ENCODE assay signal across 8 cellular contexts in genomic region chr6:147202516-147203310, GRCh38. TPM values are rescaled to one million over a fixed set of nuclear protein-coding genes. Genes with fewer than 3 reads are reported as not detected.
DNase-seq lines count a peak whose midpoint lies in the region; ATAC-seq and TF ChIP-seq lines count a peak whose summit lies in the region.

No MANE protein-coding gene starts in this region.

- POLR2A ChIA-PET in SK-N-SH (lab: Yijun Ruan, JAX), result no interaction called here

- TF ChIP-seq CTCF in GM06990 (IDR thresholded peaks at IDR 0.05; ENCODE audit: insufficient read depth, low read length, poor library complexity, severe bottlenecking), result no peak
- no peak for TF ChIP-seq CTCF in NB4 (IDR thresholded peaks at IDR 0.05; ENCODE audit: low read depth, low read length)
- no peak for TF ChIP-seq CTCF in SK-N-SH (IDR thresholded peaks at IDR 0.05)
- no peak for TF ChIP-seq CTCF in omental fat pad (IDR thresholded peaks at IDR 0.05)
- no peak for TF ChIP-seq CTCF in testis (IDR thresholded peaks at IDR 0.05)

- H3K27ac ChIP-seq in SK-N-SH (ENCODE audit: low read depth in 2 of 2, low read length in 1 of 2) (peak overlapping the region; percentile 81 to 95), testis (peak overlapping the region; percentile 87 to 99)

- peaks cover 43% of the 10 kb centered on the region for H3K79me2 ChIP-seq in SK-N-SH (ENCODE audit: insufficient read depth)

- H3K9me2 ChIP-seq in SK-N-SH, result no peaks in the 10 kb centered on the region

- H3K27me3 ChIP-seq in GM06990 (replicated peaks; ENCODE audit: control insufficient read depth, insufficient read depth, low read length) (no peaks in the 10 kb centered on the region), SK-N-SH (ENCODE audit: insufficient read depth) (no peaks in the 10 kb centered on the region), testis (no peaks in the 10 kb centered on the region)

- H2AFZ ChIP-seq in SK-N-SH (ENCODE audit: low read depth), result peak overlapping the region; percentile 99

- no peaks in the 10 kb centered on the region for H3K9me3 Mint-ChIP-seq in activated naive CD4-positive, alpha-beta T cell treated with anti-CD3 and anti-CD28 coated beads, Interleukin-2, amount 50 U/mL, for 72 hours

- no peaks in the 10 kb centered on the region for H3K9me3 ChIP-seq in SK-N-SH
- H3K9me3 ChIP-seq in testis, result no peaks in the 10 kb centered on the region

- peaks cover 12 to 20% of the 10 kb centered on the region in 2 donors for H3K36me3 Mint-ChIP-seq in activated naive CD4-positive, alpha-beta T cell treated with anti-CD3 and anti-CD28 coated beads, Interleukin-2, amount 50 U/mL, for 72 hours

- WGBS in SK-N-SH (ENCODE audit: low lambda C conversion rate), result under 1% methylated on average over 22 of the region's 40 CpGs
- WGBS in testis, 2 donors, result 1% methylated on average over 30 to 40 of the region's 40 CpGs

- ATAC-seq in HG02571 (IDR thresholded peaks at IDR 0.05; ENCODE audit: unreplicated experiment) (peak; percentile 84), omental fat pad (ENCODE audit: low FRiP score) (peak; percentile 84)
- peak; percentile 87 to 89 for ATAC-seq in activated naive CD4-positive, alpha-beta T cell treated with anti-CD3 and anti-CD28 coated beads, Interleukin-2, amount 50 U/mL, for 72 hours

- peaks cover 0 to under 1% of the 10 kb centered on the region in 2 experiments; a peak in 2 of 4 replicates for H3K4me1 ChIP-seq in SK-N-SH (ENCODE audit: control insufficient read depth in 1 of 2, insufficient read depth in 2 of 2, low read depth in 1 of 2, low read length in 1 of 2)
- H3K4me1 ChIP-seq in testis, result no peaks in the 10 kb centered on the region

- H3F3A ChIP-seq in SK-N-SH (replicated peaks; ENCODE audit: insufficient read depth), result peaks cover 29% of the 10 kb centered on the region

- DNase-seq in GM06990 (ENCODE audit: extremely low read depth, insufficient read length), result peak; percentile 77
- DNase-seq in NB4 (ENCODE audit: low read depth), result peak; percentile 98
- peak; percentile 87 for DNase-seq in SK-N-SH
- peak; percentile 67 to 83 for DNase-seq in activated naive CD4-positive, alpha-beta T cell treated with anti-CD3 and anti-CD28 coated beads, Interleukin-2, amount 50 U/mL, for 72 hours (ENCODE audit: low spot score in 2 of 2)
- DNase-seq in glomerular visceral epithelial cell (ENCODE audit: extremely low spot score), result peak; percentile 93
- DNase-seq in omental fat pad (ENCODE audit: low spot score), result peak; percentile 29
- peak; percentile 94 for DNase-seq in testis

- peak overlapping the region; percentile 98 for H3K4me2 ChIP-seq in SK-N-SH

- H4K20me1 ChIP-seq in SK-N-SH (ENCODE audit: insufficient read depth), result peaks cover 19% of the 10 kb centered on the region

- H3K4me3 ChIP-seq in GM06990 (replicated peaks; ENCODE audit: low read depth, low read length) (peak overlapping the region; percentile 94), NB4 (ENCODE audit: low read depth, low read length) (peak overlapping the region; percentile 93), SK-N-SH (ENCODE audit: low read depth in 2 of 2, low read length in 1 of 2) (peak overlapping the region; percentile 81 to 92), testis (peak overlapping the region; percentile 74 to 87)

- TF ChIP-seq EP300 in SK-N-SH (IDR thresholded peaks at IDR 0.05; ENCODE audit: borderline replicate concordance in 1 of 2, low read depth in 1 of 2, low read length in 1 of 2), result no peak

- H3K27ac Mint-ChIP-seq in activated naive CD4-positive, alpha-beta T cell treated with anti-CD3 and anti-CD28 coated beads, Interleukin-2, amount 50 U/mL, for 72 hours, result peak overlapping the region; percentile 94 to 99

- intact Hi-C loops in testis (cut with DNase I; ENCODE audit: low total_unique reads), result no loop called here

- no peak for TF ChIP-seq RAD21 in SK-N-SH (IDR thresholded peaks at IDR 0.05; ENCODE audit: low read length)

- TF ChIP-seq POLR2A in NB4 (IDR thresholded peaks at IDR 0.05; ENCODE audit: extremely low read depth, insufficient read length) (peak; percentile 64), testis (IDR thresholded peaks at IDR 0.05) (no peak)

- H3K9ac ChIP-seq in SK-N-SH, result peak overlapping the region; percentile 78

- CTCF ChIA-PET in SK-N-SH (lab: Yijun Ruan, JAX), result interaction anchor here (0.6 to 2.0 kb wide), 6 partner anchors 10 to 377 kb away, joined by 3 to 6 read pairs (median 4); no protein-coding TSS in a partner anchor

- H3K36me3 ChIP-seq in GM06990 (ENCODE audit: control insufficient read depth, insufficient read depth, low read length), result no peaks in the 10 kb centered on the region
- H3K36me3 ChIP-seq in SK-N-SH (replicated peaks in 1 of 2; ENCODE audit: control insufficient read depth in 1 of 2, insufficient read depth in 2 of 2, low read length in 1 of 2), result peaks cover 0 to 5% of the 10 kb centered on the region in 2 experiments
- no peaks in the 10 kb centered on the region for H3K36me3 ChIP-seq in testis (ENCODE audit: low read depth, missing control alignments)

TF ChIP-seq in SK-N-SH, 30 proteins besides CTCF, POLR2A, EP300 and RAD21 (continues in another document):
- TF ChIP-seq, protein P1, sequence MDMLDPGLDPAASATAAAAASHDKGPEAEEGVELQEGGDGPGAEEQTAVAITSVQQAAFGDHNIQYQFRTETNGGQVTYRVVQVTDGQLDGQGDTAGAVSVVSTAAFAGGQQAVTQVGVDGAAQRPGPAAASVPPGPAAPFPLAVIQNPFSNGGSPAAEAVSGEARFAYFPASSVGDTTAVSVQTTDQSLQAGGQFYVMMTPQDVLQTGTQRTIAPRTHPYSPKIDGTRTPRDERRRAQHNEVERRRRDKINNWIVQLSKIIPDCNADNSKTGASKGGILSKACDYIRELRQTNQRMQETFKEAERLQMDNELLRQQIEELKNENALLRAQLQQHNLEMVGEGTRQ (IDR thresholded peaks at IDR 0.05; ENCODE audit: borderline replicate concordance, low read depth, low read length), result no peak
- TF ChIP-seq POLR2AphosphoS5 (IDR thresholded peaks at IDR 0.05; ENCODE audit: low read depth, low read length) (peak; percentile 80), FOXM1 (IDR thresholded peaks at IDR 0.05; ENCODE audit: low read depth) (no peak), PBX3 (IDR thresholded peaks at IDR 0.05) (peak; percentile 95), NRF1 (IDR thresholded peaks at IDR 0.05; ENCODE audit: low read depth, low read length) (no peak), TCF12 (IDR thresholded peaks at IDR 0.05) (no peak), TEAD4 (IDR thresholded peaks at IDR 0.05; ENCODE audit: borderline replicate concordance, insufficient read depth) (no peak), MXI1 (IDR thresholded peaks at IDR 0.05; ENCODE audit: low read depth, low read length) (0 out of 2 replicates have a peak, but pooled peaks have one; percentile 9), TAF1 (IDR thresholded peaks at IDR 0.05; ENCODE audit: borderline replicate concordance, low read depth, low read length) (0 out of 2 replicates have a peak, but pooled peaks have one; percentile 22), EZH2phosphoT487 (IDR thresholded peaks at IDR 0.05; ENCODE audit: borderline replicate concordance, low read depth) (no peak), NFIC (IDR thresholded peaks at IDR 0.05; ENCODE audit: borderline replicate concordance) (no peak), MEF2A (IDR thresholded peaks at IDR 0.05; ENCODE audit: borderline replicate concordance, low read depth) (no peak), RCOR1 (IDR thresholded peaks at IDR 0.05; ENCODE audit: low read length) (no peak), REST (IDR thresholded peaks at IDR 0.05; ENCODE audit: low read depth, low read length) (no peak), RFX5 (IDR thresholded peaks at IDR 0.05; ENCODE audit: low read length) (no peak), GABPA (IDR thresholded peaks at IDR 0.05; ENCODE audit: low read depth) (peak; percentile 54)

RNA-seq across cellular contexts. Expression of gene STXBP5, which starts 1.5 kb away (rescaled TPM):
- polyA plus RNA-seq in SK-N-SH (2012; rRNA removed), result 9.9 and 12.0 TPM in 2 replicates
- 9.5 and 9.6 TPM in 2 replicates for polyA plus RNA-seq in SK-N-SH (2012; cell fraction: cytosol; rRNA removed)
- 24.0 and 33.9 TPM in 2 replicates for polyA plus RNA-seq in SK-N-SH (2012; cell fraction: nucleus; rRNA removed)
- 10 to 100 TPM in 1 of 2 donors, 1 to 10 TPM in 1; 5.7 to 17.7 TPM for total RNA-seq in activated naive CD4-positive, alpha-beta T cell treated with anti-CD3 and anti-CD28 coated beads, Interleukin-2, amount 50 U/mL, for 72 hours
- 10 to 100 TPM; 19.7 to 37.2 (median 22.6) TPM for total RNA-seq in omental fat pad
- 10 to 100 TPM; 29.9 to 47.4 TPM for total RNA-seq in testis
- 43.5 TPM for polyA plus RNA-seq in testis (ENCODE audit: insufficient read depth, low read depth, low replicate concordance)

Comparison
In these comparisons a context has a peak if more than half of its experiments do, and no peak if none do; other contexts are left out.
1. Peak in every context shown above with its lines: DNase-seq, ATAC-seq, H3K4me3 ChIP-seq and H3K27ac ChIP-seq.
2. DNase-seq: peak in every context shown above with its lines; median percentile 98 in NB4; 94 in testis; 93 in glomerular visceral epithelial cell; 87 in SK-N-SH; 77 in GM06990; 75 in activated naive CD4-positive, alpha-beta T cell treated with anti-CD3 and anti-CD28 coated beads, Interleukin-2, amount 50 U/mL, for 72 hours; 29 in omental fat pad.